ENCODE assay signal across 12 cellular contexts in the genomic region with DNA sequence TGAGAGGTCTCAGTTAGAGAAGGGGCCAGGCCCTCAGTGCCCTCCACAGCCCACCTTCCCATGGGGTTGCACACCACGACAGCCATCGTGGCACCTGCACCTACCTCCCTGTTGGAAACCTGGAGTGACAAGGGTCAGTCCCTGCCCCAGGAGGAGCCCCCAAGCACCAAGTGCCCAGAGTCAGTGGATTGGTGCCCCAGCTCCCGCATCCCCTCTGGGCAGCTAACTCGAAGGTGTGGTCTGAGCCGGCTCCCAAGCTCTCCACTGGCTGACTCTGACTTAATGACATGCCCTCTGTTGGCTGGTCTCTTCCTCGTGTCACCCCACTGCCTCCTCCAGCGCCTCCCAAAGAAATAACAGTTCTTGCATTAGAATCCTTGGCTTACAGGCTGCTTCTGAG.
"Had no signal": no experiment of that assay in that cellular context is flagged by ENCODE, and none has a peak within 500 bp of the region (broad histone marks: within the 10 kb centered on the region; RNA-seq: fewer than 3 reads in every experiment).

No MANE protein-coding gene starts in this region.

- H3K9me3 Mint-ChIP-seq: activated naive CD4-positive, alpha-beta T cell treated with anti-CD3 and anti-CD28 coated beads for 36 hours; activated naive CD8-positive, alpha-beta T cell treated with anti-CD3 and anti-CD28 coated beads, Interleukin-2, amount 50 U/mL, for 24 hours had no signal

- DNase-seq: activated CD4-positive, alpha-beta T cell treated with anti-CD3 and anti-CD28 coated beads for 36 hours; activated CD8-positive, alpha-beta memory T cell treated with anti-CD3 and anti-CD28 coated beads for 24 hours; activated naive CD4-positive, alpha-beta T cell treated with anti-CD3 and anti-CD28 coated beads for 36 hours; activated naive CD8-positive, alpha-beta T cell treated with anti-CD3 and anti-CD28 coated beads, Interleukin-2, amount 50 U/mL, for 24 hours; dorsolateral prefrontal cortex; ovary; sigmoid colon; T-helper 9 cell had no signal

- H3K27me3 Mint-ChIP-seq: activated CD4-positive, alpha-beta T cell treated with anti-CD3 and anti-CD28 coated beads for 36 hours; activated naive CD8-positive, alpha-beta T cell treated with anti-CD3 and anti-CD28 coated beads, Interleukin-2, amount 50 U/mL, for 24 hours had no signal

- H3K36me3 ChIP-seq: ovary, sigmoid colon, spleen had no signal

- H3K27me3 ChIP-seq: dorsolateral prefrontal cortex, ovary, sigmoid colon, spleen had no signal

- H3K9me3 ChIP-seq: mucosa of descending colon, ovary, sigmoid colon had no signal

- H3K27ac Mint-ChIP-seq: activated CD4-positive, alpha-beta T cell treated with anti-CD3 and anti-CD28 coated beads for 36 hours; activated naive CD4-positive, alpha-beta T cell treated with anti-CD3 and anti-CD28 coated beads for 36 hours; activated naive CD8-positive, alpha-beta T cell treated with anti-CD3 and anti-CD28 coated beads, Interleukin-2, amount 50 U/mL, for 24 hours had no signal

- H3K27ac ChIP-seq: dorsolateral prefrontal cortex, ovary, sigmoid colon had no signal

- ATAC-seq: activated CD4-positive, alpha-beta T cell treated with anti-CD3 and anti-CD28 coated beads for 36 hours; activated naive CD8-positive, alpha-beta T cell treated with anti-CD3 and anti-CD28 coated beads, Interleukin-2, amount 50 U/mL, for 24 hours; left lobe of liver; mucosa of descending colon; naive thymus-derived CD4-positive, alpha-beta T cell had no signal

- H3K4me3 ChIP-seq: dorsolateral prefrontal cortex, mucosa of descending colon, ovary, sigmoid colon, spleen had no signal

- H3K4me3 Mint-ChIP-seq: activated CD4-positive, alpha-beta T cell treated with anti-CD3 and anti-CD28 coated beads for 36 hours; activated naive CD4-positive, alpha-beta T cell treated with anti-CD3 and anti-CD28 coated beads for 36 hours; activated naive CD8-positive, alpha-beta T cell treated with anti-CD3 and anti-CD28 coated beads, Interleukin-2, amount 50 U/mL, for 24 hours; naive thymus-derived CD4-positive, alpha-beta T cell had no signal

- H3K4me1 ChIP-seq: sigmoid colon had no signal
